Comparison of ENCODE assay signal across 9 cellular contexts in genomic region chr1:200880212-200880611, GRCh38.
DNase-seq lines count a peak whose midpoint lies in the region; ATAC-seq and TF ChIP-seq lines count a peak whose summit lies in the region.
"Had no signal": no experiment of that assay in that cellular context is flagged by ENCODE, and none has a peak within 500 bp of the region (broad histone marks: within the 10 kb centered on the region; RNA-seq: fewer than 3 reads in every experiment).

No MANE protein-coding gene starts in this region.

- peak; percentile 76 for ATAC-seq in GM18498 (IDR thresholded peaks at IDR 0.05; ENCODE audit: unreplicated experiment)
- ATAC-seq in GM19395 (IDR thresholded peaks at IDR 0.05; ENCODE audit: unreplicated experiment): peak; percentile 83
- ATAC-seq in HG03378 (IDR thresholded peaks at IDR 0.05; ENCODE audit: unreplicated experiment): peak; percentile 53
- no peak for ATAC-seq in HG03439 (IDR thresholded peaks at IDR 0.05; ENCODE audit: unreplicated experiment)

- TF ChIP-seq CTCF in epithelial cell of esophagus (IDR thresholded peaks at IDR 0.05; ENCODE audit: insufficient read depth, low read depth, low read length, missing control alignments): no peak

- no peak overlapping the region for H3K4me3 ChIP-seq in epithelial cell of esophagus (ENCODE audit: low read length)

- DNase-seq in epithelial cell of esophagus (ENCODE audit: low read depth) (peak; percentile 76), DMS153 treated with DMSO at 0.1 percent for 48 hours (lab: John Stamatoyannopoulos, UW; ENCODE audit: unreplicated experiment) (no peak), anterior cingulate cortex (lab: John Stamatoyannopoulos, UW) (no peak)
- DNase-seq: activated CD4-positive, alpha-beta T cell treated with anti-CD3 and anti-CD28 coated beads, Interleukin-2, amount 50 U/mL, for 4 hours; NCI-H748 treated with DMSO at 0.1 percent for 48 hours had no signal
